Comparison of ENCODE assay signal across 8 cellular contexts in genomic region chr5:271828-272167, GRCh38. TPM values are rescaled to one million over a fixed set of nuclear protein-coding genes. Genes with fewer than 3 reads are reported as not detected.
DNase-seq lines count a peak whose midpoint lies in the region; ATAC-seq and TF ChIP-seq lines count a peak whose summit lies in the region.
"Not testable (repeated sequence)": the region's sequence is repeated elsewhere in the genome, so short reads cannot be mapped to it uniquely, and the experiment has no call there.

No MANE protein-coding gene starts in this region.

- H2AFZ ChIP-seq in fibroblast of lung (ENCODE audit: low read length): not testable (repeated sequence)

- H3K79me2 ChIP-seq in fibroblast of lung (ENCODE audit: control insufficient read depth, insufficient read depth, low read length): peaks cover 32% of the 10 kb centered on the region

- H4K20me1 ChIP-seq in fibroblast of lung (ENCODE audit: control insufficient read depth, extremely low read depth, insufficient read depth, low read length): not testable (repeated sequence)

- not testable (repeated sequence) for H3K4me2 ChIP-seq in fibroblast of lung (ENCODE audit: extremely low read depth, insufficient read depth, low read length)

- not testable (repeated sequence) for H3K4me1 ChIP-seq in HUES6 (ENCODE audit: control insufficient read depth, insufficient read depth, low read length); fibroblast of lung (ENCODE audit: control insufficient read depth, extremely low read depth, insufficient read depth, low read length); lung (ENCODE audit: control insufficient read depth in 2 of 2, insufficient read depth in 2 of 2, low read length in 2 of 2); rectal smooth muscle tissue (ENCODE audit: control insufficient read depth, insufficient read depth, low read length); uterus
- H3K4me1 ChIP-seq in body of pancreas: peaks cover 17% of the 10 kb centered on the region

- H3K9ac ChIP-seq in HUES6 (ENCODE audit: low read length): peak overlapping the region; percentile 80
- H3K9ac ChIP-seq in fibroblast of lung (ENCODE audit: insufficient read depth, low read length): peak overlapping the region; percentile 98
- H3K9ac ChIP-seq in rectal smooth muscle tissue (ENCODE audit: low read length): peak overlapping the region; percentile 90

- H3K9me3 ChIP-seq in HUES6 (ENCODE audit: control insufficient read depth, insufficient read depth, low read depth, low read length); WERI-Rb-1 (ENCODE audit: severe bottlenecking); body of pancreas; fibroblast of lung (ENCODE audit: control insufficient read depth, insufficient read depth, low read depth, low read length); lung (ENCODE audit: control insufficient read depth in 2 of 2, insufficient read depth in 1 of 2, low read length in 1 of 2); uterus: not testable (repeated sequence)

- not testable (repeated sequence) for H3K27me3 ChIP-seq in HUES6 (ENCODE audit: control insufficient read depth, insufficient read depth, low read length); WERI-Rb-1 (ENCODE audit: insufficient read depth, low read depth, severe bottlenecking); body of pancreas; fibroblast of lung (ENCODE audit: control insufficient read depth, insufficient read depth, low read length); lung (ENCODE audit: control insufficient read depth, insufficient read depth); rectal smooth muscle tissue (ENCODE audit: control insufficient read depth, insufficient read depth, low read length); uterus

- TF ChIP-seq POLR2A in body of pancreas (IDR thresholded peaks at IDR 0.05); uterus (IDR thresholded peaks at IDR 0.05): not testable (repeated sequence)

- intact Hi-C loops in body of pancreas (cut with DNase I); uterus (cut with DNase I; ENCODE audit: low total_unique reads): not testable (repeated sequence)

- H3K4me3 ChIP-seq in GM12864 (ENCODE audit: low read depth, low read length) (peak overlapping the region; percentile 97), HUES6 (ENCODE audit: low read depth, low read length) (peak overlapping the region; percentile 82), WERI-Rb-1 (ENCODE audit: low read depth, low read length) (peak overlapping the region; percentile 89), body of pancreas (peak overlapping the region; percentile 91 to 100), fibroblast of lung (replicated peaks in 1 of 4; ENCODE audit: control extremely low read depth in 1 of 4, insufficient read depth in 1 of 4, low read depth in 3 of 4, low read length in 4 of 4) (peak overlapping the region; percentile 43 to 84 (median 69)), lung (peak overlapping the region; percentile 89), rectal smooth muscle tissue (ENCODE audit: low read length) (peak overlapping the region; percentile 86), uterus (peak overlapping the region; percentile 68 to 93)

- H3K27ac ChIP-seq in HUES6 (ENCODE audit: low read depth, low read length) (peak overlapping the region; percentile 68; the same call in 1 of the 2 replicates), WERI-Rb-1 (peak overlapping the region; percentile 74), body of pancreas (peak overlapping the region; percentile 74 to 89 (median 86)), fibroblast of lung (ENCODE audit: insufficient read depth, low read length) (peak overlapping the region; percentile 83), lung (ENCODE audit: low read depth in 1 of 2, low read length in 1 of 2) (peak overlapping the region; percentile 93 to 95), rectal smooth muscle tissue (ENCODE audit: low read depth, low read length) (peak overlapping the region; percentile 90), uterus (peak overlapping the region; percentile 65 to 83)

- DNase-seq in GM12864 (ENCODE audit: low read depth); WERI-Rb-1; body of pancreas; fibroblast of lung (ENCODE audit: low read depth in 2 of 2); lung (ENCODE audit: low spot score); uterus: not testable (repeated sequence)

- TF ChIP-seq CTCF in GM12864 (IDR thresholded peaks at IDR 0.05; ENCODE audit: low read depth, low read length, missing control alignments); WERI-Rb-1 (IDR thresholded peaks at IDR 0.05; ENCODE audit: low read depth, low read length); body of pancreas (IDR thresholded peaks at IDR 0.05); fibroblast of lung (conservative IDR thresholded peaks at IDR 0.05 in 1 of 2, IDR thresholded peaks at IDR 0.05 in 1 of 2; ENCODE audit: low read depth in 1 of 2, low read length in 2 of 2); lung (IDR thresholded peaks at IDR 0.05; ENCODE audit: control extremely low read depth, extremely low read depth); uterus (IDR thresholded peaks at IDR 0.05): not testable (repeated sequence)

- H3K36me3 ChIP-seq in HUES6 (ENCODE audit: control insufficient read depth, insufficient read depth, low read length): peaks cover 24% of the 10 kb centered on the region
- peaks cover 21% of the 10 kb centered on the region for H3K36me3 ChIP-seq in WERI-Rb-1
- not testable (repeated sequence) for H3K36me3 ChIP-seq in body of pancreas (replicated peaks in 1 of 2; ENCODE audit: insufficient read depth in 1 of 2, low read depth in 2 of 2); fibroblast of lung (ENCODE audit: control insufficient read depth, insufficient read depth, low read length); lung (ENCODE audit: control insufficient read depth in 2 of 2, insufficient read depth in 2 of 2, low read length in 2 of 2); rectal smooth muscle tissue (ENCODE audit: control insufficient read depth, insufficient read depth, low read length); uterus

- WGBS in body of pancreas, 2 donors: 1% methylated on average over 15 of the region's 41 CpGs; no CpG with 5 or more reads in 1 of the 2 donors
- 0 to 1% methylated on average over 13 to 41 of the region's 41 CpGs for WGBS in lung, 2 donors

- ATAC-seq in body of pancreas; lung (ENCODE audit: insufficient read depth, low FRiP score): not testable (repeated sequence)

RNA-seq across cellular contexts. Expression of gene PDCD6, which starts 0.4 kb away (rescaled TPM):
- total RNA-seq in body of pancreas (10 to 100 TPM; 43.1 to 49.4 TPM), fibroblast of lung (110 and 134 TPM in 2 replicates), lung (10 to 100 TPM; 89.5 to 92.7 TPM), uterus (10 to 100 TPM; 73.1 to 85.9 (median 79.7) TPM)
- polyA plus RNA-seq in fibroblast of lung (165 and 190 TPM in 2 replicates), lung (100 to 1,000 TPM in 1 of 2 donors, 10 to 100 TPM in 1; 88.0 to 149 TPM)
- polyA plus RNA-seq in fibroblast of lung (2012): 118 and 140 TPM in 2 replicates
- 149 and 199 TPM in 2 replicates for polyA minus RNA-seq in fibroblast of lung (ENCODE audit: low replicate concordance)

RNA-seq across cellular contexts. Expression of gene AHRR, which starts 49.7 kb away (rescaled TPM):
- under 1 TPM; 0.26 to 0.33 TPM for total RNA-seq in body of pancreas
- total RNA-seq in fibroblast of lung: 6.2 and 26.4 TPM in 2 replicates
- 11.3 and 16.0 TPM in 2 replicates for polyA plus RNA-seq in fibroblast of lung
- polyA plus RNA-seq in fibroblast of lung (2012): 12.8 and 18.3 TPM in 2 replicates
- 18.5 and 28.2 TPM in 2 replicates for polyA minus RNA-seq in fibroblast of lung (ENCODE audit: low replicate concordance)
- 1 to 10 TPM; 1.7 to 8.8 TPM for total RNA-seq in lung
- 1 to 10 TPM in 1 of 2 donors, under 1 TPM in 1; 0.63 to 4.0 TPM for polyA plus RNA-seq in lung
- 1 to 10 TPM in 2 of 4 donors, under 1 TPM in 1, not detected in 1; 0.26 to 9.1 (median 6.6) TPM for total RNA-seq in uterus

RNA-seq across cellular contexts. Expression of gene SDHA, which starts 53.7 kb away (rescaled TPM):
- 10 to 100 TPM; 62.8 to 75.5 TPM for total RNA-seq in body of pancreas
- 103 and 150 TPM in 2 replicates for total RNA-seq in fibroblast of lung
- 89.6 and 116 TPM in 2 replicates for polyA plus RNA-seq in fibroblast of lung
- 134 and 176 TPM in 2 replicates for polyA plus RNA-seq in fibroblast of lung (2012)
- polyA minus RNA-seq in fibroblast of lung (ENCODE audit: low replicate concordance): 300 and 525 TPM in 2 replicates
- total RNA-seq in lung: 10 to 100 TPM; 84.7 to 98.0 TPM
- 100 to 1,000 TPM in 1 of 2 donors, 10 to 100 TPM in 1; 60.0 to 105 TPM for polyA plus RNA-seq in lung
- 10 to 100 TPM; 39.1 to 97.1 (median 65.4) TPM for total RNA-seq in uterus

RNA-seq across cellular contexts. Expression of gene CCDC127, which starts 53.8 kb away (rescaled TPM):
- total RNA-seq in body of pancreas: 1 to 10 TPM; 3.9 to 4.0 TPM
- total RNA-seq in fibroblast of lung: 5.6 and 7.4 TPM in 2 replicates
- 3.7 and 4.8 TPM in 2 replicates for polyA plus RNA-seq in fibroblast of lung
- 4.5 and 6.0 TPM in 2 replicates for polyA plus RNA-seq in fibroblast of lung (2012)
- polyA minus RNA-seq in fibroblast of lung (ENCODE audit: low replicate concordance): 3.0 and 5.5 TPM in 2 replicates
- total RNA-seq in lung: 1 to 10 TPM; 5.2 to 6.4 TPM
- 1 to 10 TPM; 2.1 to 2.6 TPM for polyA plus RNA-seq in lung
- total RNA-seq in uterus: 10 to 100 TPM in 1 of 4 donors, 1 to 10 TPM in 3; 2.6 to 10.2 (median 6.0) TPM
